8 cellular contexts compared by ENCODE assay signal in genomic region chr10:70575874-70576802, GRCh38. TPM values are rescaled to one million over a fixed set of nuclear protein-coding genes. Genes with fewer than 3 reads are reported as not detected.
A peak's percentile ranks its signal among the peaks of the same experiment; 100 is the strongest.
DNase-seq lines count a peak whose midpoint lies in the region; ATAC-seq and TF ChIP-seq lines count a peak whose summit lies in the region.

No MANE protein-coding gene starts in this region.

- no peaks in the 10 kb centered on the region for H3K36me3 ChIP-seq in colonic mucosa
- H3K36me3 ChIP-seq in neutrophil: no peaks in the 10 kb centered on the region
- H3K36me3 ChIP-seq in H7 (replicated peaks; ENCODE audit: control insufficient read depth, insufficient read depth, low read length): no peaks in the 10 kb centered on the region

- H3K9me3 ChIP-seq in colonic mucosa: no peaks in the 10 kb centered on the region
- no peaks in the 10 kb centered on the region for H3K9me3 ChIP-seq in neutrophil

- H3K27ac ChIP-seq in colonic mucosa (no peak overlapping the region), neutrophil (peak overlapping the region; percentile 80)

- peak; percentile 67 for ATAC-seq in GM18909 (IDR thresholded peaks at IDR 0.05; ENCODE audit: poor library complexity, unreplicated experiment)
- ATAC-seq in HG03064 (IDR thresholded peaks at IDR 0.05; ENCODE audit: low read depth, unreplicated experiment): peak; percentile 50

- intact Hi-C loops in colonic mucosa (cut with DNase I): no loop called here

- no peak for TF ChIP-seq CTCF in colonic mucosa (IDR thresholded peaks at IDR 0.05)
- no peak for TF ChIP-seq CTCF in neutrophil (IDR thresholded peaks at IDR 0.05)

- H3K27me3 ChIP-seq in colonic mucosa (no peaks in the 10 kb centered on the region), neutrophil (no peaks in the 10 kb centered on the region), H7 (ENCODE audit: control insufficient read depth, insufficient read depth, low read length) (no peaks in the 10 kb centered on the region)

- H3K4me3 ChIP-seq in colonic mucosa: no peak overlapping the region
- H3K4me3 ChIP-seq in neutrophil (ENCODE audit: low read depth in 1 of 2, low read length in 1 of 2): peak overlapping the region; percentile 12 to 32
- no peak overlapping the region for H3K4me3 ChIP-seq in H7 (ENCODE audit: insufficient read depth, low read depth, low read length)

- DNase-seq in DMS153 (lab: John Stamatoyannopoulos, UW) (peak; percentile 85), NOMO-1 (lab: John Stamatoyannopoulos, UW; ENCODE audit: unreplicated experiment in 2 of 2) (peak; percentile 86 to 88), colonic mucosa (peak; percentile 40), cerebellar cortex (ENCODE audit: low spot score) (no peak), H7 (no peak)

- H3K9ac ChIP-seq in colonic mucosa (ENCODE audit: low read depth in 2 of 2, low read length in 2 of 2): no peak overlapping the region

- no peaks in the 10 kb centered on the region for H3K4me1 ChIP-seq in colonic mucosa
- H3K4me1 ChIP-seq in neutrophil (ENCODE audit: control insufficient read depth in 1 of 2, insufficient read depth in 1 of 2, low read depth in 1 of 2, low read length in 1 of 2): peaks cover 21 to 24% of the 10 kb centered on the region in 2 experiments

RNA-seq across cellular contexts. Expression of gene PRF1, which starts 26.4 kb away (rescaled TPM):
- 1 to 10 TPM in 1 of 2 donors, under 1 TPM in 1; 0.96 to 1.3 TPM for total RNA-seq in colonic mucosa
- total RNA-seq in H7 (2014; rRNA removed; shearing (Covaris generic)): not detected in 2 replicates

Comparison
In these comparisons a context has a peak if more than half of its experiments do, and no peak if none do; other contexts are left out.
1. DNase-seq: peak in DMS153 (single experiment), NOMO-1 (2 of 2) and colonic mucosa (single experiment); none in cerebellar cortex (single experiment) and H7 (single experiment).
2. H3K4me3 ChIP-seq: peak in neutrophil (2 of 2); none in colonic mucosa (single experiment) and H7 (single experiment).